Comparison of ENCODE assay signal across 11 cellular contexts in the genomic region with DNA sequence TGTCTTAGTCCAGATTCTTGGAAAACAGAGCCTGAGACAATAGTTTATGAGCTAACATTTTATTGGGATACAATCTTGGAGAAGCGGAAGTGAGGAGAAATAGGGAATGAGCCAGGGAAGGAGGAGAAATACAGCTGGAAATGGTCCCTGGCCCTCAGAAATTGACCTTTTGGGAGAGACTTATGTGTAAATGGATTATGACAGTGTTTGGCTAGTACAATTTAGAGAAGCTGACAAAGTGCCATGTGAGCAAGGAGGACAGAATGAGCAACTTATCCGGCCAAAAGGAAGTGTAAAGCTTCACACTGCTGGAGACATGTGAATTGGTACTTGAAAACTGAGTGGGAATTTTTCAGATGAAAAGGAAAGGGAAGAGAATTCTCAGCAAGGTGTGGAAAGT. TPM values are rescaled to one million over a fixed set of nuclear protein-coding genes. Genes with fewer than 3 reads are reported as not detected.
DNase-seq lines count a peak whose midpoint lies in the region; ATAC-seq and TF ChIP-seq lines count a peak whose summit lies in the region.
"Had no signal": no experiment of that assay in that cellular context is flagged by ENCODE, and none has a peak within 500 bp of the region (broad histone marks: within the 10 kb centered on the region; RNA-seq: fewer than 3 reads in every experiment).

No MANE protein-coding gene starts in this region.

- H3K4me1 ChIP-seq in OCI-LY1 (ENCODE audit: insufficient read depth, low read length, severe bottlenecking) (peaks cover 65% of the 10 kb centered on the region), spleen (peaks cover 5 to 94% (median 70%) of the 10 kb centered on the region in 6 donors)
- H3K4me1 ChIP-seq: foreskin keratinocyte had no signal

- H3K36me3 ChIP-seq in OCI-LY1 (ENCODE audit: insufficient read depth, low read length) (peaks cover 44% of the 10 kb centered on the region; the same call in 1 of the 2 replicates), spleen (peaks cover 0 to 45% (median 3%) of the 10 kb centered on the region in 6 donors)

- ATAC-seq in HG03095 (IDR thresholded peaks at IDR 0.05; ENCODE audit: unreplicated experiment), result no peak
- ATAC-seq: foreskin keratinocyte had no signal

- TF ChIP-seq CTCF in OCI-LY1 (IDR thresholded peaks at IDR 0.05; ENCODE audit: low read length) (no peak), spleen (IDR thresholded peaks at IDR 0.05 in 8 of 11, conservative IDR thresholded peaks at IDR 0.05 in 3 of 11) (no peak)

- no peaks in the 10 kb centered on the region for H4K20me1 ChIP-seq in OCI-LY1 (ENCODE audit: insufficient read depth, low read length)

- WGBS in spleen, 5 donors, result 55 to 63% (median 61%) methylated on average over 2 of the region's 2 CpGs

- TF ChIP-seq POLR2A in spleen (IDR thresholded peaks at IDR 0.05), result no peak

- H3K4me2 ChIP-seq in OCI-LY1 (ENCODE audit: low read length), result peak overlapping the region; percentile 88

- peak overlapping the region; percentile 82 for H3K4me3 ChIP-seq in OCI-LY1 (ENCODE audit: low read depth, low read length, poor library complexity, severe bottlenecking)
- H3K4me3 ChIP-seq in spleen, result peak overlapping the region in 5 of 8 donors; percentile 44 to 77 (median 46)
- H3K4me3 ChIP-seq: lung had no signal

- H2AFZ ChIP-seq in OCI-LY1 (ENCODE audit: low read length), result no peak overlapping the region

- H3K27me3 ChIP-seq in OCI-LY1 (ENCODE audit: insufficient read depth, low read length), result no peaks in the 10 kb centered on the region
- no peaks in the 10 kb centered on the region for H3K27me3 ChIP-seq in spleen (replicated peaks in 1 of 7)
- H3K27me3 ChIP-seq: foreskin keratinocyte had no signal

- peaks cover 38% of the 10 kb centered on the region for H3K79me2 ChIP-seq in OCI-LY1 (ENCODE audit: insufficient read depth, low read length)

- H3K9me3 ChIP-seq in OCI-LY1 (ENCODE audit: low read length), result no peaks in the 10 kb centered on the region
- H3K9me3 ChIP-seq in spleen, result no peaks in the 10 kb centered on the region

- H3K27ac ChIP-seq in OCI-LY1 (ENCODE audit: low read depth, low read length, poor library complexity, severe bottlenecking) (peak overlapping the region; percentile 92), spleen (peak overlapping the region in 7 of 8 donors; percentile 89 to 95 (median 92))
- H3K27ac ChIP-seq: foreskin keratinocyte had no signal

- peak overlapping the region; percentile 87 for H3K9ac ChIP-seq in OCI-LY1 (ENCODE audit: low read length)

- no peaks in the 10 kb centered on the region for H3K9me2 ChIP-seq in OCI-LY1 (ENCODE audit: low read depth, low read length)

- DNase-seq in NOMO-1 treated with DMSO at 0.1 percent for 48 hours (lab: John Stamatoyannopoulos, UW; ENCODE audit: unreplicated experiment) (peak; percentile 20), NOMO-1 treated with dmso at 0.1 percent for 144 hours (lab: John Stamatoyannopoulos, UW; ENCODE audit: unreplicated experiment) (no peak), fibroblast of gingiva (ENCODE audit: low read depth) (peak; percentile 14), spleen (no peak), NCI-H226 (no peak), NCI-H345 treated with DMSO at 0.1 percent for 48 hours (lab: John Stamatoyannopoulos, UW; ENCODE audit: unreplicated experiment) (no peak)
- DNase-seq: ACHN, foreskin keratinocyte had no signal

- H3F3A ChIP-seq in OCI-LY1 (ENCODE audit: insufficient read depth, low read length), result no peaks in the 10 kb centered on the region

- intact Hi-C loops in spleen (cut with DNase I; ENCODE audit: low total_unique reads), result no loop called here

RNA-seq across cellular contexts. Expression of a gene that starts 2.9 kb away (rescaled TPM):
- total RNA-seq in spleen, result 10 to 100 TPM; 40.9 to 72.6 (median 66.4) TPM
- 10 to 100 TPM; 11.7 to 18.6 (median 12.4) TPM for polyA plus RNA-seq in spleen

RNA-seq across cellular contexts. Expression of a gene that starts 28.0 kb away (rescaled TPM):
- 10 to 100 TPM; 26.4 to 51.2 (median 46.0) TPM for total RNA-seq in spleen
- polyA plus RNA-seq in spleen, result 10 to 100 TPM; 11.2 to 16.5 (median 15.0) TPM

Comparison
In these comparisons a context has a peak if more than half of its experiments do, and no peak if none do; other contexts are left out.
1. DNase-seq: peak in NOMO-1 treated with DMSO at 0.1 percent for 48 hours (single experiment) and fibroblast of gingiva (single experiment); none in NOMO-1 treated with dmso at 0.1 percent for 144 hours (single experiment), spleen (single experiment), NCI-H226 (single experiment) and NCI-H345 treated with DMSO at 0.1 percent for 48 hours (single experiment).